12 cellular contexts compared by ENCODE assay signal in the genomic region with DNA sequence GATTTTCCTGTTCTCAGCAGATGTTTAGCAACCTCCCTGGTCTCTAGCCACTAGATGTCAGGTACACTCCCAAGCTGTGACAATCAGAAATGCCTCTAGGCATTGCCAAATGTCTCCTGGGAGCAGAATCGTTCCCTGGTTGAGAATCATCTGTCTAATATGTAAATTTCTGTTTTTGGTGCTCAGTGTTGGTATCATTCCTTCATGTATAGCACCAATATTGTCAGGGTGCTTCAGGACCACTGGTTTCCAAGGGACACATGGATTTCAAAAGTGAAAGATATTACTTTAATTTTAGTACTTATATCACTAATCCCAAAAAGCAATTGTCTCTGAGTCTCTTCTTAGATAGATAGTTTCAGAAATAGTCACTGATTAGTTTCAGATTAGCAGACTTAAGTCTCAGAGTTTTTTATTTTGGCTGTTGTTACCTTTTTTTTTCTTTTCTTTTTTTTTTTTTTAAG.
A peak's percentile ranks its signal among the peaks of the same experiment; 100 is the strongest.
DNase-seq lines count a peak whose midpoint lies in the region; ATAC-seq and TF ChIP-seq lines count a peak whose summit lies in the region.
"Had no signal": no experiment of that assay in that cellular context is flagged by ENCODE, and none has a peak within 500 bp of the region (broad histone marks: within the 10 kb centered on the region; RNA-seq: fewer than 3 reads in every experiment).

No MANE protein-coding gene starts in this region.

- TF ChIP-seq CTCF in GM13976 (IDR thresholded peaks at IDR 0.05; ENCODE audit: borderline replicate concordance, control extremely low read depth, extremely low read depth, insufficient read depth, missing control alignments) (no peak), lower lobe of right lung (IDR thresholded peaks at IDR 0.05) (no peak), mucosa of descending colon (IDR thresholded peaks at IDR 0.05) (no peak)

- H3K4me1 Mint-ChIP-seq in activated T-helper 2 cell treated with anti-CD3 and anti-CD28 coated beads, Interferon-gamma antibody, Interleukin-2, Interleukin-4, amounts not matched to agents 10 μg/mL and 5 μg/mL and 100 μg/mL, durations not matched to agents 14 hours and 24 hours and 36 hours (ENCODE audit: low read depth), result no peaks in the 10 kb centered on the region

- ATAC-seq in GM19438 (IDR thresholded peaks at IDR 0.05; ENCODE audit: low read depth, unreplicated experiment) (peak; percentile 82), HG02943 (IDR thresholded peaks at IDR 0.05; ENCODE audit: low read depth, unreplicated experiment) (peak; percentile 66), lower lobe of right lung (no peak), mucosa of descending colon (no peak), HG03045 (IDR thresholded peaks at IDR 0.05; ENCODE audit: unreplicated experiment) (no peak)

- no peak overlapping the region for H3K27ac Mint-ChIP-seq in activated T-helper 2 cell treated with anti-CD3 and anti-CD28 coated beads, Interferon-gamma antibody, Interleukin-2, Interleukin-4, amounts not matched to agents 10 μg/mL and 5 μg/mL and 100 μg/mL, durations not matched to agents 14 hours and 24 hours and 36 hours

- H3K27ac ChIP-seq in lower lobe of right lung, result no peak overlapping the region
- H3K27ac ChIP-seq: parathyroid adenoma, tibial artery had no signal

- intact Hi-C loops in lower lobe of right lung (cut with DNase I) (no loop called here), mucosa of descending colon (cut with DNase I, micrococcal nuclease) (no loop called here)
- intact Hi-C loops in activated T-helper 2 cell treated with anti-CD3 and anti-CD28 coated beads, Interferon-gamma antibody, Interleukin-2, Interleukin-4, amounts not matched to agents 10 μg/mL and 5 μg/mL and 100 μg/mL, durations not matched to agents 14 hours and 24 hours and 36 hours (cut with micrococcal nuclease), result no loop called here

- H3K9me3 ChIP-seq in lower lobe of right lung (no peaks in the 10 kb centered on the region), mucosa of descending colon (peaks cover 4% of the 10 kb centered on the region)

- no peak overlapping the region for H3K4me3 Mint-ChIP-seq in activated T-helper 2 cell treated with anti-CD3 and anti-CD28 coated beads, Interferon-gamma antibody, Interleukin-2, Interleukin-4, amounts not matched to agents 10 μg/mL and 5 μg/mL and 100 μg/mL, durations not matched to agents 14 hours and 24 hours and 36 hours (ENCODE audit: low read depth)
- H3K4me3 Mint-ChIP-seq: CD4-positive, CD25-positive, alpha-beta regulatory T cell had no signal

- in situ Hi-C loops in GM13976 (cut with MboI; ENCODE audit: low sequenced_read_pairs, unreplicated experiment), result no loop called here

- H3K9me3 Mint-ChIP-seq in activated T-helper 2 cell treated with anti-CD3 and anti-CD28 coated beads, Interferon-gamma antibody, Interleukin-2, Interleukin-4, amounts not matched to agents 10 μg/mL and 5 μg/mL and 100 μg/mL, durations not matched to agents 14 hours and 24 hours and 36 hours, result peaks cover 31% of the 10 kb centered on the region

- H3K4me1 ChIP-seq in lower lobe of right lung (no peaks in the 10 kb centered on the region), mucosa of descending colon (ENCODE audit: low read depth) (no peaks in the 10 kb centered on the region)
- H3K4me1 ChIP-seq: parathyroid adenoma, tibial artery had no signal

- H3K4me3 ChIP-seq in lower lobe of right lung (no peak overlapping the region), mucosa of descending colon (no peak overlapping the region)
- H3K4me3 ChIP-seq: tibial artery had no signal

- DNase-seq in GM13976 (ENCODE audit: low spot score) (peak; percentile 4), NCI-H460 (ENCODE audit: extremely low read depth, low read depth) (peak; percentile 4), lower lobe of right lung (no peak), mucosa of descending colon (no peak)
- no peak for DNase-seq in activated T-helper 2 cell treated with anti-CD3 and anti-CD28 coated beads, Interferon-gamma antibody, Interleukin-2, Interleukin-4, amounts not matched to agents 10 μg/mL and 5 μg/mL and 100 μg/mL, durations not matched to agents 14 hours and 24 hours and 36 hours (ENCODE audit: low spot score)
- DNase-seq: CD4-positive, CD25-positive, alpha-beta regulatory T cell; T1000; tibial artery had no signal

- no peaks in the 10 kb centered on the region for H3K27me3 ChIP-seq in lower lobe of right lung (ENCODE audit: low read depth)
- H3K27me3 ChIP-seq: tibial artery had no signal

- H3K36me3 Mint-ChIP-seq in activated T-helper 2 cell treated with anti-CD3 and anti-CD28 coated beads, Interferon-gamma antibody, Interleukin-2, Interleukin-4, amounts not matched to agents 10 μg/mL and 5 μg/mL and 100 μg/mL, durations not matched to agents 14 hours and 24 hours and 36 hours (ENCODE audit: low read depth), result peaks cover 14% of the 10 kb centered on the region

- H3K36me3 ChIP-seq in lower lobe of right lung (no peaks in the 10 kb centered on the region), mucosa of descending colon (ENCODE audit: low read depth) (no peaks in the 10 kb centered on the region)
- H3K36me3 ChIP-seq: tibial artery had no signal

- peaks cover 15% of the 10 kb centered on the region for H3K27me3 Mint-ChIP-seq in activated T-helper 2 cell treated with anti-CD3 and anti-CD28 coated beads, Interferon-gamma antibody, Interleukin-2, Interleukin-4, amounts not matched to agents 10 μg/mL and 5 μg/mL and 100 μg/mL, durations not matched to agents 14 hours and 24 hours and 36 hours (ENCODE audit: low read depth)

Comparison
In these comparisons a context has a peak if more than half of its experiments do, and no peak if none do; other contexts are left out.
1. DNase-seq: peak in GM13976 (single experiment) and NCI-H460 (single experiment); none in lower lobe of right lung (single experiment), mucosa of descending colon (0 of 3) and activated T-helper 2 cell treated with anti-CD3 and anti-CD28 coated beads, Interferon-gamma antibody, Interleukin-2, Interleukin-4, amounts not matched to agents 10 μg/mL and 5 μg/mL and 100 μg/mL, durations not matched to agents 14 hours and 24 hours and 36 hours (single experiment).
2. ATAC-seq: peak in GM19438 (single experiment) and HG02943 (single experiment); none in lower lobe of right lung (0 of 2), mucosa of descending colon (single experiment) and HG03045 (single experiment).